Comparison of ENCODE assay signal across 11 cellular contexts in the genomic region with DNA sequence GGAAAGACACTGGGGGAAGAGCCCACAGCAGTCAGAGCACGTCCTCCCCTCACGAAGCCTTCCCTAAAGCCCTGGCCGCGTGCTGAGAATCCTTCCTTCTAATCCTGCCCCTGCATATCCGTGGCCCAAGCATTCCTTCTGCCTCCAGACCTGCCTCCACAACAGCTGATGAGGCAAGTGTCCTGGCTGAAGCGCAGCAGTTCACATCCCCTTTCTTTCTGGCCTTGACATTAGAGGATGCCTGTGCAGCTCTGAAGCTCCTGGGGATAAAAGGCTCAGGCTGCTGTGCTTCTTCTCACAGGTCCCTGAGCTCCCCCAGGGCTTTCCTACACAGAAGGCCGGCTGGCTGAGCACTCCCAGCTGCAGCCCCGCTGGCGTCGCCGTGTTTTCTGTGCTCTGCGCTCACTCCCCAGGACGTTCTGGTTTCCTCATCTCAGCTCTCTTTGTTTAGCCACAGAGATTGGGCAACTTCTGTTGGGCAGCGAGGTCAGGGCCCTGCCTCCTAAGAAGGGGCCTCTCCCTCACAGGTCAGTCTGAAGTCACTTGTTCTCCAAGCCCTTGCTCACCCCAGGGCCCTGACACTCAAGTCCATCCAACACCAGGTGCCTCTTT. TPM values are rescaled to one million over a fixed set of nuclear protein-coding genes. Genes with fewer than 3 reads are reported as not detected.
A peak's percentile ranks its signal among the peaks of the same experiment; 100 is the strongest.
DNase-seq lines count a peak whose midpoint lies in the region; ATAC-seq and TF ChIP-seq lines count a peak whose summit lies in the region.
"Had no signal": no experiment of that assay in that cellular context is flagged by ENCODE, and none has a peak within 500 bp of the region (broad histone marks: within the 10 kb centered on the region; RNA-seq: fewer than 3 reads in every experiment).

No MANE protein-coding gene starts in this region.

- 41% methylated on average over 10 of the region's 14 CpGs for WGBS in right lobe of liver (ENCODE audit: insufficient coverage, low coverage, low lambda C conversion rate, missing lambda C conversion rate)

- no peak overlapping the region for H3K4me3 ChIP-seq in colonic mucosa
- no peak overlapping the region for H3K4me3 ChIP-seq in right lobe of liver

- peak; percentile 87 for DNase-seq in NOMO-1 treated with DMSO at 0.1 percent for 48 hours (lab: John Stamatoyannopoulos, UW; ENCODE audit: unreplicated experiment)
- no peak for DNase-seq in colonic mucosa
- DNase-seq in right lobe of liver = peak; percentile 77 to 85 (median 80)
- peak in 16 of 49 donors; percentile 13 to 58 (median 32) for DNase-seq in substantia nigra (lab: John Stamatoyannopoulos, UW)
- DNase-seq in T-helper 9 cell = no peak
- no peak for DNase-seq in germinal center (ENCODE audit: low spot score)
- no peak for DNase-seq in dermis blood vessel endothelial cell
- DNase-seq: activated CD8-positive, alpha-beta memory T cell treated with anti-CD3 and anti-CD28 coated beads, Interleukin-2, amount 50 U/mL, for 4 hours; NCI-H2171 treated with DMSO at 0.1 percent for 48 hours; T-cell had no signal

- H3K4me1 ChIP-seq in colonic mucosa (no peaks in the 10 kb centered on the region), right lobe of liver (peaks cover 0 to 19% (median 11%) of the 10 kb centered on the region in 4 donors)

- TF ChIP-seq POLR2A in right lobe of liver (IDR thresholded peaks at IDR 0.05) = peak; percentile 68

- no peak overlapping the region for H3K9ac ChIP-seq in colonic mucosa (ENCODE audit: low read depth in 2 of 2, low read length in 2 of 2)

- H3K27me3 ChIP-seq in colonic mucosa = no peaks in the 10 kb centered on the region
- no peaks in the 10 kb centered on the region for H3K27me3 ChIP-seq in right lobe of liver

- H3K9me3 ChIP-seq in colonic mucosa (no peaks in the 10 kb centered on the region), right lobe of liver (no peaks in the 10 kb centered on the region)

- H3K27ac ChIP-seq in colonic mucosa (peak overlapping the region; percentile 12), right lobe of liver (peak overlapping the region; percentile 23 to 64 (median 51)), substantia nigra (ENCODE audit: low read depth, low read length, poor library complexity, severe bottlenecking) (peak overlapping the region; percentile 3)

- ATAC-seq in right lobe of liver = peak; percentile 86 to 94 (median 89)
- ATAC-seq in GM21360 (IDR thresholded peaks at IDR 0.05; ENCODE audit: unreplicated experiment) = no peak
- ATAC-seq: T-cell had no signal

- intact Hi-C loops in colonic mucosa (cut with DNase I) = no loop called here
- intact Hi-C loops in right lobe of liver (cut with DNase I) = no loop called here

- H3K36me3 ChIP-seq in colonic mucosa (no peaks in the 10 kb centered on the region), right lobe of liver (no peaks in the 10 kb centered on the region)

- no peak for TF ChIP-seq CTCF in colonic mucosa (IDR thresholded peaks at IDR 0.05)
- no peak for TF ChIP-seq CTCF in right lobe of liver (IDR thresholded peaks at IDR 0.05)

RNA-seq across cellular contexts. Expression of a gene that starts 45.8 kb away (rescaled TPM):
- total RNA-seq in colonic mucosa (1 to 10 TPM; 2.1 to 4.2 TPM), right lobe of liver (10 to 100 TPM in 3 of 6 experiments, 1 to 10 TPM in 3; 6.4 to 17.7 (median 12.5) TPM), dermis blood vessel endothelial cell (1.2 and 4.8 TPM in 2 replicates)

Comparison
In these comparisons a context has a peak if more than half of its experiments do, and no peak if none do; other contexts are left out.
1. DNase-seq: peak in NOMO-1 treated with DMSO at 0.1 percent for 48 hours (single experiment) and right lobe of liver (3 of 3); none in colonic mucosa (single experiment), T-helper 9 cell (single experiment), germinal center (single experiment) and dermis blood vessel endothelial cell (single experiment).
2. Peak in every context shown above with its lines, with median percentiles within 50 percentile points of each other: H3K27ac ChIP-seq.